Comparison of ENCODE assay signal across 23 cellular contexts in the genomic region with DNA sequence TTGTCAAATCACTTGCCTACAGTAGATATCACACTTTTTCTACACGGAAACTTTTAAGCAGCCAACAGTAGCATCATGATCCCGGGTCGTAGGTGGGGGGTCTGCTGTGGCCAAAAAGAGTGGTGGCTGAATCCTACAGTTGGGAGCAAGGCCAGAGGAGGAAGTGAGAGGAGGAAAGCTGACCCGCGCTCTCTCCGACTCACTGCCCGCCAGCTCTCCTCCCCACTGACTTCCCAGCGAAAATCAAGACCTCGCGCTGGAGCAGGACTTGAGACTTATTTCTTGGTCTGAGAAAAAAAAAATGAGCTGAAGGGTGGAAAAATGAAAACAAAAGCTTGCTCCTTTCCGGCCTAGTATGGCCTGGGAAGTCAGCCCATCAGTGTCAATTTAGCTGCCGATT. TPM values are rescaled to one million over a fixed set of nuclear protein-coding genes. Genes with fewer than 3 reads are reported as not detected.
DNase-seq lines count a peak whose midpoint lies in the region; ATAC-seq and TF ChIP-seq lines count a peak whose summit lies in the region.
"Had no signal": no experiment of that assay in that cellular context is flagged by ENCODE, and none has a peak within 500 bp of the region (broad histone marks: within the 10 kb centered on the region; RNA-seq: fewer than 3 reads in every experiment).

No MANE protein-coding gene starts in this region.

- TF ChIP-seq POLR2A in stomach (IDR thresholded peaks at IDR 0.05), result no peak
- no peak for TF ChIP-seq POLR2A in spleen (IDR thresholded peaks at IDR 0.05)

- no peaks in the 10 kb centered on the region for H3K36me3 ChIP-seq in fibroblast of lung (ENCODE audit: control insufficient read depth, insufficient read depth, low read length)
- no peaks in the 10 kb centered on the region for H3K36me3 ChIP-seq in lung (ENCODE audit: control insufficient read depth in 2 of 2, insufficient read depth in 2 of 2, low read length in 2 of 2)
- no peaks in the 10 kb centered on the region for H3K36me3 ChIP-seq in stomach
- no peaks in the 10 kb centered on the region for H3K36me3 ChIP-seq in spleen
- H3K36me3 ChIP-seq: brain microvascular endothelial cell, SJSA1 had no signal

- H4K20me1 ChIP-seq in fibroblast of lung (ENCODE audit: control insufficient read depth, extremely low read depth, insufficient read depth, low read length), result no peaks in the 10 kb centered on the region

- H3K79me2 ChIP-seq in fibroblast of lung (ENCODE audit: control insufficient read depth, insufficient read depth, low read length), result no peaks in the 10 kb centered on the region

- no peak overlapping the region for H3K4me3 Mint-ChIP-seq in HFFc6
- H3K4me3 Mint-ChIP-seq: activated CD8-positive, alpha-beta T cell treated with anti-CD3 and anti-CD28 coated beads for 36 hours; activated naive CD8-positive, alpha-beta T cell treated with anti-CD3 and anti-CD28 coated beads for 36 hours; activated T-cell treated with anti-CD3 and anti-CD28 coated beads, Interleukin-2, amount 50 U/mL, for 72 hours; CD8-positive, alpha-beta memory T cell had no signal

- ATAC-seq in lung (ENCODE audit: insufficient read depth, low FRiP score), result no peak
- no peak for ATAC-seq in HG02938 (IDR thresholded peaks at IDR 0.05; ENCODE audit: unreplicated experiment)
- no peak for ATAC-seq in GM21576 (IDR thresholded peaks at IDR 0.05; ENCODE audit: unreplicated experiment)
- ATAC-seq: activated CD8-positive, alpha-beta T cell treated with anti-CD3 and anti-CD28 coated beads for 36 hours; activated T-cell treated with anti-CD3 and anti-CD28 coated beads, Interleukin-2, amount 50 U/mL, for 72 hours had no signal

- H3K9ac ChIP-seq in fibroblast of lung (ENCODE audit: insufficient read depth, low read length), result no peak overlapping the region

- TF ChIP-seq EP300 in stomach (IDR thresholded peaks at IDR 0.05), result no peak

- H3K27me3 ChIP-seq in fibroblast of lung (ENCODE audit: control insufficient read depth, insufficient read depth, low read length) (no peaks in the 10 kb centered on the region), lung (ENCODE audit: control insufficient read depth, insufficient read depth) (no peaks in the 10 kb centered on the region), stomach (no peaks in the 10 kb centered on the region), spleen (replicated peaks in 1 of 7) (no peaks in the 10 kb centered on the region)
- H3K27me3 ChIP-seq: brain microvascular endothelial cell had no signal

- H3K4me3 ChIP-seq in fibroblast of lung (replicated peaks in 1 of 4; ENCODE audit: control extremely low read depth in 1 of 4, insufficient read depth in 1 of 4, low read depth in 3 of 4, low read length in 4 of 4) (no peak overlapping the region), lung (no peak overlapping the region), stomach (no peak overlapping the region), spleen (no peak overlapping the region)
- H3K4me3 ChIP-seq: SJSA1, skin epidermis had no signal

- no peak overlapping the region for H3K27ac ChIP-seq in fibroblast of lung (ENCODE audit: insufficient read depth, low read length)
- H3K27ac ChIP-seq in lung (ENCODE audit: low read depth in 1 of 2, low read length in 1 of 2), result no peak overlapping the region
- no peak overlapping the region for H3K27ac ChIP-seq in stomach
- H3K27ac ChIP-seq in spleen, result peak overlapping the region in 3 of 8 donors; percentile 14 to 21 (median 17)
- H3K27ac ChIP-seq: brain microvascular endothelial cell, epithelial cell of prostate, SJSA1 had no signal

- H3K4me2 ChIP-seq in fibroblast of lung (ENCODE audit: extremely low read depth, insufficient read depth, low read length), result peak overlapping the region; percentile 9

- no peaks in the 10 kb centered on the region for H3K9me3 Mint-ChIP-seq in HFFc6
- H3K9me3 Mint-ChIP-seq: activated CD8-positive, alpha-beta T cell treated with anti-CD3 and anti-CD28 coated beads for 36 hours; activated naive CD8-positive, alpha-beta T cell treated with anti-CD3 and anti-CD28 coated beads for 36 hours; activated T-cell treated with anti-CD3 and anti-CD28 coated beads, Interleukin-2, amount 50 U/mL, for 72 hours; CD8-positive, alpha-beta memory T cell had no signal

- H3K27me3 Mint-ChIP-seq in HFFc6 (ENCODE audit: insufficient read depth), result peaks cover 6% of the 10 kb centered on the region; the same call in 1 of the 2 replicates
- H3K27me3 Mint-ChIP-seq: activated CD8-positive, alpha-beta T cell treated with anti-CD3 and anti-CD28 coated beads for 36 hours had no signal

- no peak for TF ChIP-seq CTCF in HFFc6 (IDR thresholded peaks at IDR 0.05)
- TF ChIP-seq CTCF in fibroblast of lung (conservative IDR thresholded peaks at IDR 0.05 in 1 of 2, IDR thresholded peaks at IDR 0.05 in 1 of 2; ENCODE audit: low read depth in 1 of 2, low read length in 2 of 2), result no peak
- TF ChIP-seq CTCF in lung (IDR thresholded peaks at IDR 0.05; ENCODE audit: control extremely low read depth, extremely low read depth), result no peak
- TF ChIP-seq CTCF in stomach (IDR thresholded peaks at IDR 0.05), result no peak
- TF ChIP-seq CTCF in spleen (IDR thresholded peaks at IDR 0.05 in 8 of 11, conservative IDR thresholded peaks at IDR 0.05 in 3 of 11), result no peak

- peaks cover 7% of the 10 kb centered on the region for H3K4me1 ChIP-seq in fibroblast of lung (ENCODE audit: control insufficient read depth, extremely low read depth, insufficient read depth, low read length)
- H3K4me1 ChIP-seq in lung (ENCODE audit: control insufficient read depth in 2 of 2, insufficient read depth in 2 of 2, low read length in 2 of 2), result peaks cover 0 to 4% of the 10 kb centered on the region in 2 donors
- H3K4me1 ChIP-seq in stomach, result no peaks in the 10 kb centered on the region
- peaks cover 0 to 3% (median 0%) of the 10 kb centered on the region in 6 donors for H3K4me1 ChIP-seq in spleen
- H3K4me1 ChIP-seq: SJSA1 had no signal

- H2AFZ ChIP-seq in fibroblast of lung (ENCODE audit: low read length), result peak overlapping the region; percentile 19

- H3K36me3 Mint-ChIP-seq in HFFc6 (ENCODE audit: low read depth), result peaks cover 18% of the 10 kb centered on the region
- H3K36me3 Mint-ChIP-seq: activated naive CD8-positive, alpha-beta T cell treated with anti-CD3 and anti-CD28 coated beads for 36 hours; CD8-positive, alpha-beta memory T cell had no signal

- 93 to 94% methylated on average over 12 of the region's 12 CpGs for WGBS in lung, 2 donors
- WGBS in stomach, 5 donors, result 85 to 95% (median 92%) methylated on average over 12 of the region's 12 CpGs
- WGBS in spleen, 5 donors, result 88 to 93% (median 89%) methylated on average over 12 of the region's 12 CpGs

- intact Hi-C loops in stomach (cut with DNase I; ENCODE audit: low total_unique reads) (no loop called here), spleen (cut with DNase I; ENCODE audit: low total_unique reads) (no loop called here)

- H3K9me3 ChIP-seq in fibroblast of lung (ENCODE audit: control insufficient read depth, insufficient read depth, low read depth, low read length) (no peaks in the 10 kb centered on the region), lung (ENCODE audit: control insufficient read depth in 2 of 2, insufficient read depth in 1 of 2, low read length in 1 of 2) (peaks cover 0 to 2% of the 10 kb centered on the region in 2 donors), stomach (no peaks in the 10 kb centered on the region), spleen (no peaks in the 10 kb centered on the region)
- H3K9me3 ChIP-seq: SJSA1 had no signal

- H3K27ac Mint-ChIP-seq in HFFc6, result peak overlapping the region; percentile 34; the same call in 1 of the 2 replicates
- H3K27ac Mint-ChIP-seq: activated CD8-positive, alpha-beta T cell treated with anti-CD3 and anti-CD28 coated beads for 36 hours; activated naive CD8-positive, alpha-beta T cell treated with anti-CD3 and anti-CD28 coated beads for 36 hours; activated T-cell treated with anti-CD3 and anti-CD28 coated beads, Interleukin-2, amount 50 U/mL, for 72 hours had no signal

- peaks cover 50% of the 10 kb centered on the region for H3K4me1 Mint-ChIP-seq in HFFc6 (ENCODE audit: low read depth)
- H3K4me1 Mint-ChIP-seq: CD8-positive, alpha-beta memory T cell had no signal

- DNase-seq in HFFc6 (no peak), fibroblast of lung (ENCODE audit: low read depth in 2 of 2) (no peak), lung (ENCODE audit: low spot score) (peak; percentile 6), stomach (peak; percentile 16), HuH-7 (ENCODE audit: low spot score) (no peak), spleen (no peak)
- DNase-seq: activated CD8-positive, alpha-beta T cell treated with anti-CD3 and anti-CD28 coated beads for 36 hours; activated naive CD8-positive, alpha-beta T cell treated with anti-CD3 and anti-CD28 coated beads for 36 hours; activated T-cell treated with anti-CD3 and anti-CD28 coated beads, Interleukin-2, amount 50 U/mL, for 72 hours; brain microvascular endothelial cell; CD8-positive, alpha-beta memory T cell; DMS53; HCEC 1CT; NCI-H2171; occipital lobe; OCI-M1; stimulated activated CD4-positive, alpha-beta T cell treated with anti-CD3 and anti-CD28 coated beads, Interleukin-4, amount 100 ng/mL, for 1 hour; T-helper 2 cell had no signal

RNA-seq across cellular contexts. Expression of a gene that starts 9.6 kb away (rescaled TPM):
- 1 to 10 TPM; 1.9 to 8.0 (median 7.2) TPM for total RNA-seq in HFFc6 (2021; fragmentation: NEBNext Ultra II Directional; extraction: Animal tissue kit (Norgen Biotek cat#: 25700))
- total RNA-seq in fibroblast of lung, result 0.51 and 0.99 TPM in 2 replicates
- polyA plus RNA-seq in fibroblast of lung, result 4.6 and 5.1 TPM in 2 replicates
- polyA plus RNA-seq in fibroblast of lung (2012), result 5.2 and 6.4 TPM in 2 replicates
- polyA minus RNA-seq in fibroblast of lung (ENCODE audit: low replicate concordance), result 5.2 and 9.2 TPM in 2 replicates
- total RNA-seq in lung, result 1 to 10 TPM; 2.7 to 7.0 TPM
- 1 to 10 TPM in 1 of 2 donors, under 1 TPM in 1; 0.77 to 1.0 TPM for polyA plus RNA-seq in lung
- 1 to 10 TPM in 4 of 5 donors, not detected in 1; 2.0 to 5.1 (median 3.5) TPM for total RNA-seq in stomach
- polyA plus RNA-seq in stomach, result 1 to 10 TPM in 1 of 3 donors, under 1 TPM in 2; 0.40 to 1.2 (median 0.50) TPM
- total RNA-seq in spleen, result 10 to 100 TPM in 3 of 7 donors, 1 to 10 TPM in 4; 6.5 to 14.5 (median 9.0) TPM
- 1 to 10 TPM; 1.5 to 2.1 (median 2.0) TPM for polyA plus RNA-seq in spleen
- total RNA-seq: SJSA1 had no signal

Comparison
In these comparisons a context has a peak if more than half of its experiments do, and no peak if none do; other contexts are left out.
1. DNase-seq: peak in lung (single experiment) and stomach (single experiment); none in HFFc6 (single experiment), fibroblast of lung (0 of 2), HuH-7 (single experiment) and spleen (single experiment).